Comparison of ENCODE assay signal across 8 cellular contexts in genomic region chr5:86305050-86305449, GRCh38.
DNase-seq lines count a peak whose midpoint lies in the region; ATAC-seq and TF ChIP-seq lines count a peak whose summit lies in the region.
"Not testable (repeated sequence)": the region's sequence is repeated elsewhere in the genome, so short reads cannot be mapped to it uniquely, and the experiment has no call there.

No MANE protein-coding gene starts in this region.

- TF ChIP-seq POLR2A in NB4 (IDR thresholded peaks at IDR 0.05; ENCODE audit: extremely low read depth, insufficient read length), result not testable (repeated sequence)

- not testable (repeated sequence) for DNase-seq in GM06990 (ENCODE audit: extremely low read depth, insufficient read length); GM20000 (ENCODE audit: low spot score); colonic mucosa; left colon
- DNase-seq in NB4 (ENCODE audit: low read depth) (peak; percentile 5), SHP77 treated with DMSO at 0.1 percent for 48 hours (lab: John Stamatoyannopoulos, UW) (peak; percentile 3), superior temporal gyrus (ENCODE audit: extremely low spot score) (peak; percentile 81)

- H3K9ac ChIP-seq in colonic mucosa (ENCODE audit: low read depth in 2 of 2, low read length in 2 of 2), result not testable (repeated sequence)

- intact Hi-C loops in colonic mucosa (cut with DNase I); left colon (cut with DNase I, micrococcal nuclease): not testable (repeated sequence)

- H3K36me3 ChIP-seq in GM06990 (ENCODE audit: control insufficient read depth, insufficient read depth, low read length); colonic mucosa: not testable (repeated sequence)

- not testable (repeated sequence) for H3K27ac ChIP-seq in colonic mucosa

- ATAC-seq in HG03060 (IDR thresholded peaks at IDR 0.05; ENCODE audit: low read depth, unreplicated experiment), result peak; percentile 49
- ATAC-seq in left colon, result peak; percentile 60

- not testable (repeated sequence) for H3K4me3 ChIP-seq in GM06990 (replicated peaks; ENCODE audit: low read depth, low read length); NB4 (ENCODE audit: low read depth, low read length); colonic mucosa

- H3K4me1 ChIP-seq in colonic mucosa, result not testable (repeated sequence)

- TF ChIP-seq CTCF in GM06990 (IDR thresholded peaks at IDR 0.05; ENCODE audit: insufficient read depth, low read length, poor library complexity, severe bottlenecking) (peak; percentile 33), GM20000 (IDR thresholded peaks at IDR 0.05; ENCODE audit: extremely low read depth, missing control alignments) (peak; percentile 17), NB4 (IDR thresholded peaks at IDR 0.05; ENCODE audit: low read depth, low read length) (peak; percentile 12), colonic mucosa (IDR thresholded peaks at IDR 0.05) (peak; percentile 23)

- not testable (repeated sequence) for H3K9me3 ChIP-seq in colonic mucosa

- not testable (repeated sequence) for H3K27me3 ChIP-seq in GM06990 (replicated peaks; ENCODE audit: control insufficient read depth, insufficient read depth, low read length); colonic mucosa
